Comparison of ENCODE assay signal across 4 cellular contexts in the genomic region with DNA sequence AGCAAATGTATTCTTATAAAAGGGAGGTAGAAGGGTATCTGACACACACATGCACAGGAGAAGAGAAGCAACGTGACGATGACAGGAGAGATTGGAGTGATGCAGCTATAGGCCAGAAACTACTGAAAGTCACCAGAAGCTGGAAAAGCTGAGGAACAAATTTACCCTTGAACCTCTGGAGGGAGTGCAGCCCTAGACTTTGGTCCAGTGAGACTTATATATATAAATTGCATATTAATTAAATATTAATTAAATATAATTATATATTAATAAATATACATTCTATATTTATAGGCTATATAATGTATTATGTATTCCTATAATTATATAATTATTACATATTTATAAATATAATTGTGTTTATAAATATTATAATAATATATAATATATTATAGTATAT.
"Had no signal": no experiment of that assay in that cellular context is flagged by ENCODE, and none has a peak within 500 bp of the region (broad histone marks: within the 10 kb centered on the region; RNA-seq: fewer than 3 reads in every experiment).

No MANE protein-coding gene starts in this region.

- H3K36me3 Mint-ChIP-seq: IgD-negative memory B cell had no signal

- ATAC-seq: HepG2, K562 had no signal

- DNase-seq: IMR-90 had no signal

- H3K4me1 Mint-ChIP-seq: IgD-negative memory B cell had no signal

- H3K4me3 Mint-ChIP-seq: IgD-negative memory B cell had no signal
